Comparison of ENCODE assay signal across 13 cellular contexts in the genomic region with DNA sequence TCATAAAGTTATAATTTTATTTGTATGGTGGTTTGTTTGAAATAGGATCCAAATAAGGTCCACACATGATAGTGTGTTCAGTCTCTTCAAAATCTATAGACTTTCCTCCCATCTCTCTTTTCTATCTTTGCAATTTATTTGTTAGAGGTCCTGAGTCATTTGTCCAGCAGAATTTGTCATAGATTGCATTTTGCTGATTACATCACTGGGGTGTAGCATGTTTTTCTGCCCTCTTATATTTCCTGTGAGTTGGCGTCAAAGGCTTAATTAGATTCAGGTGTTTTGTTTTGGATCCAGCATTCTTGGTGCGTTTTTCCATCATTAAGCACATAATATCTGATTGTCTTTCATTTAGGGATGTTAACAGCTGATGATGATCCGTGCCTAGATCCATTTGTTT. TPM values are rescaled to one million over a fixed set of nuclear protein-coding genes. Genes with fewer than 3 reads are reported as not detected.
DNase-seq lines count a peak whose midpoint lies in the region; ATAC-seq and TF ChIP-seq lines count a peak whose summit lies in the region.
"Had no signal": no experiment of that assay in that cellular context is flagged by ENCODE, and none has a peak within 500 bp of the region (broad histone marks: within the 10 kb centered on the region; RNA-seq: fewer than 3 reads in every experiment).

No MANE protein-coding gene starts in this region.

- H3K36me3 Mint-ChIP-seq in activated naive CD4-positive, alpha-beta T cell treated with anti-CD3 and anti-CD28 coated beads for 36 hours (ENCODE audit: low read depth): peaks cover 30% of the 10 kb centered on the region
- peaks cover 45% of the 10 kb centered on the region for H3K36me3 Mint-ChIP-seq in stimulated activated effector memory CD8-positive, alpha-beta T cell treated with anti-CD3 and anti-CD28 coated beads, Interleukin-12 subunit alpha, Interleukin-12 subunit beta, amount 100 ng/mL, for 72 hours
- no peaks in the 10 kb centered on the region for H3K36me3 Mint-ChIP-seq in type B pancreatic cell

- H3K27ac ChIP-seq in RWPE2 (ENCODE audit: poor library complexity, severe bottlenecking): no peak overlapping the region
- H3K27ac ChIP-seq in MM.1S (ENCODE audit: low read length): no peak overlapping the region
- H3K27ac ChIP-seq in coronary artery: no peak overlapping the region
- H3K27ac ChIP-seq: BLaER1 had no signal

- H3K9me3 Mint-ChIP-seq in activated naive CD4-positive, alpha-beta T cell treated with anti-CD3 and anti-CD28 coated beads for 36 hours: peaks cover 5% of the 10 kb centered on the region
- peaks cover 4% of the 10 kb centered on the region for H3K9me3 Mint-ChIP-seq in stimulated activated effector memory CD8-positive, alpha-beta T cell treated with anti-CD3 and anti-CD28 coated beads, Interleukin-12 subunit alpha, Interleukin-12 subunit beta, amount 100 ng/mL, for 72 hours
- H3K9me3 Mint-ChIP-seq in type B pancreatic cell: no peaks in the 10 kb centered on the region

- H3K4me2 ChIP-seq in MM.1S (ENCODE audit: low read depth, low read length): no peak overlapping the region
- H3K4me2 ChIP-seq: BLaER1 had no signal

- intact Hi-C loops in activated naive CD4-positive, alpha-beta T cell treated with anti-CD3 and anti-CD28 coated beads for 36 hours (cut with micrococcal nuclease): loop anchor here (1.0 kb wide), 1 partner anchor 9 kb away; no protein-coding TSS in a partner anchor

- H3K4me1 ChIP-seq in RWPE2 (ENCODE audit: insufficient read depth, poor library complexity, severe bottlenecking) (no peaks in the 10 kb centered on the region), MM.1S (ENCODE audit: low read length) (peaks cover 24% of the 10 kb centered on the region)

- peak overlapping the region; percentile 8 for H3K4me3 Mint-ChIP-seq in activated naive CD4-positive, alpha-beta T cell treated with anti-CD3 and anti-CD28 coated beads for 36 hours
- peak overlapping the region; percentile 21 for H3K4me3 Mint-ChIP-seq in stimulated activated effector memory CD8-positive, alpha-beta T cell treated with anti-CD3 and anti-CD28 coated beads, Interleukin-12 subunit alpha, Interleukin-12 subunit beta, amount 100 ng/mL, for 72 hours
- no peak overlapping the region for H3K4me3 Mint-ChIP-seq in type B pancreatic cell

- H3F3A ChIP-seq in MM.1S (ENCODE audit: insufficient read depth, low read length): peaks cover 9% of the 10 kb centered on the region

- peaks cover 99% of the 10 kb centered on the region for H3K79me2 ChIP-seq in MM.1S (ENCODE audit: low read length)

- H3K9ac ChIP-seq in MM.1S (ENCODE audit: low read length): no peak overlapping the region
- H3K9ac ChIP-seq: BLaER1 had no signal

- DNase-seq in activated naive CD4-positive, alpha-beta T cell treated with anti-CD3 and anti-CD28 coated beads for 36 hours: peak; percentile 3
- DNase-seq in activated naive CD4-positive, alpha-beta T cell treated with Interleukin-2 at 50 U/mL for 16 hours: no peak
- no peak for DNase-seq in RWPE2 (ENCODE audit: low spot score)
- DNase-seq in epithelial cell of esophagus (ENCODE audit: low read depth): peak; percentile 81
- no peak for DNase-seq in stimulated activated effector memory CD8-positive, alpha-beta T cell treated with anti-CD3 and anti-CD28 coated beads, Interleukin-12 subunit alpha, Interleukin-12 subunit beta, amount 100 ng/mL, for 72 hours (ENCODE audit: low spot score in 2 of 2)
- no peak for DNase-seq in type B pancreatic cell (ENCODE audit: extremely low spot score, unreplicated experiment)
- no peak for DNase-seq in MM.1S
- DNase-seq in coronary artery (ENCODE audit: low spot score): no peak
- DNase-seq: foreskin melanocyte; NCI-H345; SIG-M5; stimulated activated CD4-positive, alpha-beta T cell treated with anti-CD3 and anti-CD28 coated beads, Interleukin-1b, Interleukin-23, amount 100 ng/mL, for 48 hours had no signal

- TF ChIP-seq CTCF in RWPE2 (IDR thresholded peaks at IDR 0.05; ENCODE audit: poor library complexity, severe bottlenecking) (no peak), epithelial cell of esophagus (IDR thresholded peaks at IDR 0.05; ENCODE audit: insufficient read depth, low read depth, low read length, missing control alignments) (no peak), type B pancreatic cell (conservative IDR thresholded peaks at IDR 0.05) (no peak), MM.1S (IDR thresholded peaks at IDR 0.05; ENCODE audit: low read length) (no peak), coronary artery (IDR thresholded peaks at IDR 0.05) (no peak)

- H3K9me2 ChIP-seq in MM.1S (replicated peaks; ENCODE audit: insufficient read depth, low read length): no peaks in the 10 kb centered on the region

- no peaks in the 10 kb centered on the region for H3K27me3 Mint-ChIP-seq in activated naive CD4-positive, alpha-beta T cell treated with anti-CD3 and anti-CD28 coated beads for 36 hours (ENCODE audit: low read depth)
- H3K27me3 Mint-ChIP-seq in type B pancreatic cell: no peaks in the 10 kb centered on the region

- peak; percentile 49; the same call in 1 of the 3 replicates for ATAC-seq in RWPE2 (ENCODE audit: low read depth)
- ATAC-seq in stimulated activated effector memory CD8-positive, alpha-beta T cell treated with anti-CD3 and anti-CD28 coated beads, Interleukin-12 subunit alpha, Interleukin-12 subunit beta, amount 100 ng/mL, for 72 hours: peak; percentile 57

- H3K9me3 ChIP-seq in RWPE2 (ENCODE audit: severe bottlenecking) (no peaks in the 10 kb centered on the region), MM.1S (replicated peaks; ENCODE audit: insufficient read depth, low read length) (no peaks in the 10 kb centered on the region)
- H3K9me3 ChIP-seq: BLaER1 had no signal

- no peaks in the 10 kb centered on the region for H3K27me3 ChIP-seq in RWPE2 (ENCODE audit: insufficient read depth, poor library complexity, severe bottlenecking)
- H3K27me3 ChIP-seq in MM.1S (replicated peaks; ENCODE audit: insufficient read depth, low read length): no peaks in the 10 kb centered on the region
- H3K27me3 ChIP-seq: BLaER1 had no signal

- peaks cover 92% of the 10 kb centered on the region for H3K4me1 Mint-ChIP-seq in activated naive CD4-positive, alpha-beta T cell treated with anti-CD3 and anti-CD28 coated beads for 36 hours (ENCODE audit: low read depth)
- H3K4me1 Mint-ChIP-seq in stimulated activated effector memory CD8-positive, alpha-beta T cell treated with anti-CD3 and anti-CD28 coated beads, Interleukin-12 subunit alpha, Interleukin-12 subunit beta, amount 100 ng/mL, for 72 hours: peaks cover 74% of the 10 kb centered on the region
- peaks cover 8% of the 10 kb centered on the region for H3K4me1 Mint-ChIP-seq in type B pancreatic cell (ENCODE audit: unreplicated experiment)

- peak overlapping the region; percentile 90 for H3K27ac Mint-ChIP-seq in activated naive CD4-positive, alpha-beta T cell treated with anti-CD3 and anti-CD28 coated beads for 36 hours
- H3K27ac Mint-ChIP-seq in stimulated activated effector memory CD8-positive, alpha-beta T cell treated with anti-CD3 and anti-CD28 coated beads, Interleukin-12 subunit alpha, Interleukin-12 subunit beta, amount 100 ng/mL, for 72 hours: peak overlapping the region; percentile 80
- H3K27ac Mint-ChIP-seq in type B pancreatic cell: no peak overlapping the region

- CTCF ChIA-PET in activated naive CD4-positive, alpha-beta T cell treated with anti-CD3 and anti-CD28 coated beads for 36 hours (lab: Charles Lee): no interaction called here

- H2AFZ ChIP-seq in MM.1S (ENCODE audit: low read length): no peak overlapping the region

- H3K4me3 ChIP-seq in RWPE2 (ENCODE audit: severe bottlenecking) (no peak overlapping the region), epithelial cell of esophagus (ENCODE audit: low read length) (no peak overlapping the region), MM.1S (ENCODE audit: low read length) (no peak overlapping the region), coronary artery (no peak overlapping the region)
- H3K4me3 ChIP-seq: BLaER1 had no signal

- H3K36me3 ChIP-seq in RWPE2 (ENCODE audit: low read depth): no peaks in the 10 kb centered on the region
- 0 out of 2 replicates have a peak, but pooled peaks cover 2% of the 10 kb centered on the region for H3K36me3 ChIP-seq in MM.1S (replicated peaks; ENCODE audit: insufficient read depth, low read length)

- peaks cover 9% of the 10 kb centered on the region; the same call in 1 of the 2 replicates for H4K20me1 ChIP-seq in MM.1S (ENCODE audit: insufficient read depth, low read length)

RNA-seq across cellular contexts. Expression of a gene that starts 15.0 kb away (rescaled TPM):
- total RNA-seq in activated naive CD4-positive, alpha-beta T cell treated with anti-CD3 and anti-CD28 coated beads for 36 hours: 100 to 1,000 TPM; 490 to 492 TPM
- total RNA-seq in type B pancreatic cell (ENCODE audit: low replicate concordance): 59.4 and 61.4 TPM in 2 replicates

Comparison
In these comparisons a context has a peak if more than half of its experiments do, and no peak if none do; other contexts are left out.
1. DNase-seq: peak in activated naive CD4-positive, alpha-beta T cell treated with anti-CD3 and anti-CD28 coated beads for 36 hours (single experiment) and epithelial cell of esophagus (single experiment); none in activated naive CD4-positive, alpha-beta T cell treated with Interleukin-2 at 50 U/mL for 16 hours (single experiment), RWPE2 (single experiment), stimulated activated effector memory CD8-positive, alpha-beta T cell treated with anti-CD3 and anti-CD28 coated beads, Interleukin-12 subunit alpha, Interleukin-12 subunit beta, amount 100 ng/mL, for 72 hours (0 of 2), type B pancreatic cell (single experiment), MM.1S (single experiment) and coronary artery (single experiment).